Comparison of ENCODE assay signal across 26 cellular contexts in the genomic region with DNA sequence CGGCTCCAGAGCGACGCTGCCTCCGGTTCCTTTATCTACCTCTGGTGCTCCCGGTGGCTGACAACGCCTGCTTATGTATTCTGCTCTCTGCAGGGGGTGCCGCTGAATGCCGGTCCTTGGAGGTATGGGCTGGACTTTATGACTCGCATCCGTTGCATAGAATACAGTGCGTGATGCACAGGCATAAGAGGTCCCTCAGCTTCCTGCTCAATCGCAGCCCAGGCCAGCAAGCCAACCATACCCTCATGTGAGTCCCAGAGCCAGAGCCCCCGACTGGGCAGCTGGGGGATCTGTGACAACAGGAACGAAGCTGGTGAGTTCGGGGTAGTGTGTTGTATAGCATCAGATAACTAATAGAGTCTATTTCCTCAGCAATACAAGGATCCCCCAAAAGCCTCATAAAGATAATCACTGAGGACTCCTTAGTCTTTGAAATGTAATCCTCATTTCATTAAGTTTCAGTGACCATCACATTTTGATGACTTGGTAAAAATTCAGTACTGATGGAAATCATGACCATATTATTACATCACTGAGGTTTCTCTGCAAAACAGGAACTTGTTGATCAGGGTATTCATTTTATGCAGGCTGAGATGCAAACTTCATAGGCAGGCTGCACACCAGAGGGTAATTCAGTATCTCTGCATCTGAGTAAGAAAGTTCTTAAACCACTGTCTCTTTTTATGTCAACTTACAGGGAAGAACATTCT.
A peak's percentile ranks its signal among the peaks of the same experiment; 100 is the strongest.
DNase-seq lines count a peak whose midpoint lies in the region; ATAC-seq and TF ChIP-seq lines count a peak whose summit lies in the region.
"Had no signal": no experiment of that assay in that cellular context is flagged by ENCODE, and none has a peak within 500 bp of the region (broad histone marks: within the 10 kb centered on the region; RNA-seq: fewer than 3 reads in every experiment).

No MANE protein-coding gene starts in this region.

- H3K27me3 Mint-ChIP-seq in naive thymus-derived CD4-positive, alpha-beta T cell = no peaks in the 10 kb centered on the region
- H3K27me3 Mint-ChIP-seq: stimulated activated memory B cell treated with anti-CD40 and anti-IgM and Interleukin-4, amounts not matched to agents 10 μg/mL and 1 μg/mL and 100 μg/mL, for 72 hours had no signal

- no peaks in the 10 kb centered on the region for H3K9me3 ChIP-seq in osteoblast (ENCODE audit: low read depth, low read length)
- H3K9me3 ChIP-seq in naive thymus-derived CD4-positive, alpha-beta T cell (ENCODE audit: control insufficient read depth in 2 of 3, low read length in 3 of 3) = peaks cover 0 to 7% (median 0%) of the 10 kb centered on the region in 3 experiments
- H3K9me3 ChIP-seq: Caco-2 had no signal

- H3K27me3 ChIP-seq in H7 (ENCODE audit: control insufficient read depth, insufficient read depth, low read length) (no peaks in the 10 kb centered on the region), osteoblast (ENCODE audit: insufficient read depth, low read length) (no peaks in the 10 kb centered on the region)
- H3K27me3 ChIP-seq in naive thymus-derived CD4-positive, alpha-beta T cell (ENCODE audit: control insufficient read depth in 2 of 2, insufficient read depth in 2 of 2, low read length in 2 of 2) = no peaks in the 10 kb centered on the region
- H3K27me3 ChIP-seq: BLaER1 treated with 17β-estradiol and CSF1 and Interleukin-3, amounts not matched to agents 10 nM and 100 nM; right atrium auricular region had no signal

- H3K4me3 Mint-ChIP-seq in naive thymus-derived CD4-positive, alpha-beta T cell = no peak overlapping the region
- H3K4me3 Mint-ChIP-seq: stimulated activated memory B cell treated with anti-CD40 and anti-IgM and Interleukin-4, amounts not matched to agents 10 μg/mL and 1 μg/mL and 100 μg/mL, for 72 hours had no signal

- no peak overlapping the region for H3K27ac ChIP-seq in coronary artery
- H3K27ac ChIP-seq in osteoblast (ENCODE audit: low read depth, low read length) = no peak overlapping the region
- no peak overlapping the region for H3K27ac ChIP-seq in naive thymus-derived CD4-positive, alpha-beta T cell (ENCODE audit: low read depth, low read length)
- H3K27ac ChIP-seq: BLaER1 treated with 17β-estradiol and CSF1 and Interleukin-3, amounts not matched to agents 10 nM and 100 nM; gastroesophageal sphincter; right atrium auricular region had no signal

- peaks cover 0 to 21% (median 11%) of the 10 kb centered on the region in 11 donors for H3K9me3 Mint-ChIP-seq in naive thymus-derived CD4-positive, alpha-beta T cell

- no peaks in the 10 kb centered on the region for H3K36me3 ChIP-seq in H7 (replicated peaks; ENCODE audit: control insufficient read depth, insufficient read depth, low read length)
- no peaks in the 10 kb centered on the region for H3K36me3 ChIP-seq in osteoblast (ENCODE audit: insufficient read depth, low read length)
- no peaks in the 10 kb centered on the region for H3K36me3 ChIP-seq in naive thymus-derived CD4-positive, alpha-beta T cell (ENCODE audit: control insufficient read depth in 2 of 3, insufficient read depth in 3 of 3, low read length in 3 of 3)
- H3K36me3 ChIP-seq: gastroesophageal sphincter, right atrium auricular region had no signal

- H3K79me2 ChIP-seq in osteoblast (ENCODE audit: insufficient read depth, low read length) = no peaks in the 10 kb centered on the region

- no peaks in the 10 kb centered on the region for H3K4me1 Mint-ChIP-seq in naive thymus-derived CD4-positive, alpha-beta T cell
- H3K4me1 Mint-ChIP-seq: stimulated activated memory B cell treated with anti-CD40 and anti-IgM and Interleukin-4, amounts not matched to agents 10 μg/mL and 1 μg/mL and 100 μg/mL, for 72 hours had no signal

- no peak overlapping the region for H3K4me2 ChIP-seq in osteoblast (ENCODE audit: insufficient read depth, low read length)

- H4K20me1 ChIP-seq in osteoblast (ENCODE audit: insufficient read depth, low read length) = no peaks in the 10 kb centered on the region
- H4K20me1 ChIP-seq: BLaER1 treated with 17β-estradiol and CSF1 and Interleukin-3, amounts not matched to agents 10 nM and 100 nM had no signal

- H2AFZ ChIP-seq in osteoblast (ENCODE audit: low read length) = no peak overlapping the region

- peaks cover 0 to 7% (median 6%) of the 10 kb centered on the region in 5 donors for H3K36me3 Mint-ChIP-seq in naive thymus-derived CD4-positive, alpha-beta T cell
- H3K36me3 Mint-ChIP-seq: stimulated activated memory B cell treated with anti-CD40 and anti-IgM and Interleukin-4, amounts not matched to agents 10 μg/mL and 1 μg/mL and 100 μg/mL, for 72 hours had no signal

- no peak for ATAC-seq in naive thymus-derived CD4-positive, alpha-beta T cell
- ATAC-seq: gastroesophageal sphincter; left lobe of liver; Right ventricle myocardium inferior; stimulated activated memory B cell treated with anti-CD40 and anti-IgM and Interleukin-4, amounts not matched to agents 10 μg/mL and 1 μg/mL and 100 μg/mL, for 72 hours had no signal

- DNase-seq in H7 (peak; percentile 65), NB4 (ENCODE audit: low read depth) (peak; percentile 47), coronary artery (ENCODE audit: low spot score) (peak; percentile 43), osteoblast (ENCODE audit: insufficient read length, low spot score, missing footprints) (peak; percentile 29), NCI-H226 (no peak), pons (ENCODE audit: low spot score) (no peak), NCI-H748 treated with DMSO at 0.1 percent for 48 hours (lab: John Stamatoyannopoulos, UW) (no peak)
- no peak for DNase-seq in naive thymus-derived CD4-positive, alpha-beta T cell
- DNase-seq: activated CD4-positive, alpha-beta T cell treated with anti-CD3 and anti-CD28 coated beads for 1 hour; activated T-cell treated with anti-CD3 and anti-CD28 coated beads for 4 hours; Caco-2; central memory CD4-positive, alpha-beta T cell; dermis blood vessel endothelial cell; hippocampal formation; Karpas-422; mesenchymal stem cell; NCI-H1048; NCI-H187 treated with DMSO at 0.1 percent for 48 hours; stimulated activated CD4-positive, alpha-beta T cell treated with anti-CD3 and anti-CD28 coated beads, Interleukin-12 subunit alpha, Interleukin-12 subunit beta, amount 100 ng/mL, for 4 hours; stimulated activated CD4-positive, alpha-beta T cell treated with anti-CD3 and anti-CD28 coated beads, Interleukin-4, amount 100 ng/mL, for 4 hours had no signal

- TF ChIP-seq CTCF in NB4 (IDR thresholded peaks at IDR 0.05; ENCODE audit: low read depth, low read length) (no peak), coronary artery (IDR thresholded peaks at IDR 0.05) (no peak), osteoblast (IDR thresholded peaks at IDR 0.05; ENCODE audit: extremely low read depth, low read depth, low read length) (no peak)

- CTCF ChIA-PET in naive thymus-derived CD4-positive, alpha-beta T cell (lab: Charles Lee) = no interaction called here

- intact Hi-C loops in naive thymus-derived CD4-positive, alpha-beta T cell (cut with micrococcal nuclease) = no loop called here

- no peak overlapping the region for H3K27ac Mint-ChIP-seq in naive thymus-derived CD4-positive, alpha-beta T cell
- H3K27ac Mint-ChIP-seq: stimulated activated memory B cell treated with anti-CD40 and anti-IgM and Interleukin-4, amounts not matched to agents 10 μg/mL and 1 μg/mL and 100 μg/mL, for 72 hours had no signal

- TF ChIP-seq POLR2A in NB4 (IDR thresholded peaks at IDR 0.05; ENCODE audit: extremely low read depth, insufficient read length) = no peak

- H3K4me1 ChIP-seq in osteoblast (ENCODE audit: insufficient read depth, low read length) = no peaks in the 10 kb centered on the region
- H3K4me1 ChIP-seq in naive thymus-derived CD4-positive, alpha-beta T cell (ENCODE audit: control insufficient read depth in 2 of 2, insufficient read depth in 2 of 2, low read length in 2 of 2) = no peaks in the 10 kb centered on the region
- H3K4me1 ChIP-seq: Caco-2, gastroesophageal sphincter, right atrium auricular region had no signal

- POLR2A ChIA-PET in naive thymus-derived CD4-positive, alpha-beta T cell (lab: Charles Lee) = no interaction called here

- H3K4me3 ChIP-seq in H7 (ENCODE audit: insufficient read depth, low read depth, low read length) = no peak overlapping the region
- H3K4me3 ChIP-seq in NB4 (ENCODE audit: low read depth, low read length) = no peak overlapping the region
- no peak overlapping the region for H3K4me3 ChIP-seq in coronary artery
- no peak overlapping the region for H3K4me3 ChIP-seq in osteoblast (ENCODE audit: insufficient read depth, low read length)
- no peak overlapping the region for H3K4me3 ChIP-seq in naive thymus-derived CD4-positive, alpha-beta T cell (ENCODE audit: low read length)
- H3K4me3 ChIP-seq: BLaER1 treated with 17β-estradiol and CSF1 and Interleukin-3, amounts not matched to agents 10 nM and 100 nM; gastroesophageal sphincter; right atrium auricular region had no signal

Comparison
In these comparisons a context has a peak if more than half of its experiments do, and no peak if none do; other contexts are left out.
1. DNase-seq: peak in H7 (single experiment), NB4 (single experiment), coronary artery (single experiment) and osteoblast (single experiment); none in NCI-H226 (single experiment), naive thymus-derived CD4-positive, alpha-beta T cell (0 of 9), pons (single experiment) and NCI-H748 treated with DMSO at 0.1 percent for 48 hours (single experiment).